In the genomic region with DNA sequence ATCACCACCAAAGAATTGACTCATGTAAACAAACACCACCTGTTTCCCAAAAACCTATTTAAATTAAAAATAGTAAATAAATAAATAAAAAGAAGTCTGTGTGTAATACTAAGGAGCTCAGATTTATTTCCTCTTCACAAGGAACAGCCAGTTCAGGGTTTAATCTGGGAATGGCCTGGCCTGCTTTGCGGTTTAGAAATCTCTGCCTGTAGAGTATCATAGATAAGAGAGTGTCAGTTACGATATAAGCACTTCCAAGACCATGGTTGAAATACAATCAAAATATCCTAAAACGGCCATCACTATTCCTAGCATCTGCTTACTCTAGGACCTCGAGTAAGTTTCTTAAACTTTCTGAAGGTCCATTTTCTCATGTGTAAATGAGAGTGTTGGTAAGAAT, we compare ENCODE assay signal across 20 cellular contexts.
A peak's percentile ranks its signal among the peaks of the same experiment; 100 is the strongest.
DNase-seq lines count a peak whose midpoint lies in the region; ATAC-seq and TF ChIP-seq lines count a peak whose summit lies in the region.
"Had no signal": no experiment of that assay in that cellular context is flagged by ENCODE, and none has a peak within 500 bp of the region (broad histone marks: within the 10 kb centered on the region; RNA-seq: fewer than 3 reads in every experiment).

No MANE protein-coding gene starts in this region.

- peak; percentile 84 to 90 (median 88) for ATAC-seq in heart left ventricle
- no peak for ATAC-seq in GM18909 (IDR thresholded peaks at IDR 0.05; ENCODE audit: poor library complexity, unreplicated experiment)
- no peak for ATAC-seq in GM21423 (IDR thresholded peaks at IDR 0.05; ENCODE audit: unreplicated experiment)
- no peak for ATAC-seq in GM19467 (IDR thresholded peaks at IDR 0.05; ENCODE audit: unreplicated experiment)

- H3K27me3 Mint-ChIP-seq in T-helper 2 cell treated with Interferon-gamma antibody and Interleukin-4, amounts not matched to agents 5 μg/mL and 100 μg/mL, for 36 hours (ENCODE audit: low read depth): no peaks in the 10 kb centered on the region
- H3K27me3 Mint-ChIP-seq: CD4-positive, alpha-beta T cell had no signal

- H3K27ac Mint-ChIP-seq in T-helper 2 cell treated with Interferon-gamma antibody and Interleukin-4, amounts not matched to agents 5 μg/mL and 100 μg/mL, for 36 hours: no peak overlapping the region
- H3K27ac Mint-ChIP-seq: CD4-positive, alpha-beta T cell had no signal

- H3K4me2 ChIP-seq in hepatocyte: no peak overlapping the region
- H3K4me2 ChIP-seq: PC-9 had no signal

- WGBS in heart left ventricle, 4 donors: 37 to 40% (median 39%) methylated on average over 4 of the region's 4 CpGs
- WGBS in hepatocyte (ENCODE audit: low lambda C conversion rate, missing lambda C conversion rate): 52% methylated on average over 4 of the region's 4 CpGs

- H3K9me2 ChIP-seq in hepatocyte (replicated peaks; ENCODE audit: insufficient read depth): no peaks in the 10 kb centered on the region

- intact Hi-C loops in heart left ventricle (cut with DNase I): loop anchor here in 1 of 10 donors (5.0 kb wide), 1 partner anchor 272 kb away; the partner anchor contains the start of gene PLPP3

- TF ChIP-seq CTCF in heart left ventricle (IDR thresholded peaks at IDR 0.05): no peak
- TF ChIP-seq CTCF in hepatocyte (IDR thresholded peaks at IDR 0.05; ENCODE audit: poor library complexity): no peak

- no peaks in the 10 kb centered on the region for H3K79me2 ChIP-seq in hepatocyte

- H3K27me3 ChIP-seq in heart left ventricle (no peaks in the 10 kb centered on the region), hepatocyte (no peaks in the 10 kb centered on the region)
- H3K27me3 ChIP-seq: MG63, SJSA1 had no signal

- no peaks in the 10 kb centered on the region for H3K9me3 Mint-ChIP-seq in T-helper 2 cell treated with Interferon-gamma antibody and Interleukin-4, amounts not matched to agents 5 μg/mL and 100 μg/mL, for 36 hours
- H3K9me3 Mint-ChIP-seq: CD4-positive, alpha-beta T cell had no signal

- H3K36me3 Mint-ChIP-seq in T-helper 2 cell treated with Interferon-gamma antibody and Interleukin-4, amounts not matched to agents 5 μg/mL and 100 μg/mL, for 36 hours (ENCODE audit: low read depth): no peaks in the 10 kb centered on the region

- no peaks in the 10 kb centered on the region for H3K4me1 Mint-ChIP-seq in T-helper 2 cell treated with Interferon-gamma antibody and Interleukin-4, amounts not matched to agents 5 μg/mL and 100 μg/mL, for 36 hours (ENCODE audit: low read depth)

- no peak overlapping the region for H3K4me3 ChIP-seq in heart left ventricle
- H3K4me3 ChIP-seq in hepatocyte: no peak overlapping the region
- H3K4me3 ChIP-seq: MG63, PC-9, SJSA1 had no signal

- DNase-seq in Daoy (ENCODE audit: low read depth) (peak; percentile 18), amniotic epithelial cell (ENCODE audit: low read depth) (peak; percentile 97), heart left ventricle (peak in 1 of 5 donors; percentile 43), hepatocyte (ENCODE audit: low spot score) (peak; percentile 35)
- no peak for DNase-seq in T-helper 2 cell treated with Interferon-gamma antibody and Interleukin-4, amounts not matched to agents 5 μg/mL and 100 μg/mL, for 36 hours (ENCODE audit: low spot score)
- DNase-seq: CD4-positive, alpha-beta T cell; DMS153; H7; Karpas-422; MG63; NCI-H1048; NCI-H1436; NCI-H1930; NCI-H345; NCI-H524 treated with DMSO at 0.1 percent for 48 hours; PC-9 had no signal

- H3K4me1 ChIP-seq in heart left ventricle (peaks cover 0 to 39% (median 20%) of the 10 kb centered on the region in 12 donors), hepatocyte (ENCODE audit: insufficient read depth) (peaks cover 17% of the 10 kb centered on the region)

- no peak overlapping the region for H2AFZ ChIP-seq in hepatocyte
- H2AFZ ChIP-seq: PC-9 had no signal

- H4K20me1 ChIP-seq in hepatocyte (ENCODE audit: insufficient read depth, poor library complexity, severe bottlenecking): no peaks in the 10 kb centered on the region

- TF ChIP-seq POLR2A in heart left ventricle (IDR thresholded peaks at IDR 0.05): no peak

- H3K27ac ChIP-seq in heart left ventricle (peak overlapping the region in 10 of 12 donors; percentile 10 to 76 (median 47)), hepatocyte (no peak overlapping the region)
- H3K27ac ChIP-seq: PC-9, SJSA1 had no signal

- no peak overlapping the region for H3K4me3 Mint-ChIP-seq in T-helper 2 cell treated with Interferon-gamma antibody and Interleukin-4, amounts not matched to agents 5 μg/mL and 100 μg/mL, for 36 hours
- H3K4me3 Mint-ChIP-seq: CD4-positive, alpha-beta T cell had no signal

- H3K9me3 ChIP-seq in heart left ventricle (peaks cover 0 to 14% (median 0%) of the 10 kb centered on the region in 12 donors), hepatocyte (ENCODE audit: low read depth) (no peaks in the 10 kb centered on the region)

- H3K36me3 ChIP-seq in heart left ventricle: no peaks in the 10 kb centered on the region
- H3K36me3 ChIP-seq in hepatocyte (replicated peaks; ENCODE audit: insufficient read depth, low read depth): no peaks in the 10 kb centered on the region
- H3K36me3 ChIP-seq: MG63, SJSA1 had no signal

Comparison
In these comparisons a context has a peak if more than half of its experiments do, and no peak if none do; other contexts are left out.
1. ATAC-seq: peak in heart left ventricle (4 of 4); none in GM18909 (single experiment), GM21423 (single experiment) and GM19467 (single experiment).